ENCODE assay signal across 21 cellular contexts in genomic region chr1:154616659-154617345, GRCh38. TPM values are rescaled to one million over a fixed set of nuclear protein-coding genes. Genes with fewer than 3 reads are reported as not detected.
DNase-seq lines count a peak whose midpoint lies in the region; ATAC-seq and TF ChIP-seq lines count a peak whose summit lies in the region.
"Had no signal": no experiment of that assay in that cellular context is flagged by ENCODE, and none has a peak within 500 bp of the region (broad histone marks: within the 10 kb centered on the region; RNA-seq: fewer than 3 reads in every experiment).

No MANE protein-coding gene starts in this region.

- DNase-seq in fibroblast of mammary gland (ENCODE audit: low read depth) (peak; percentile 5), osteoblast (ENCODE audit: insufficient read length, low spot score, missing footprints) (no peak), foreskin melanocyte (no peak)
- DNase-seq: activated CD4-positive, alpha-beta T cell treated with anti-CD3 and anti-CD28 coated beads for 48 hours; HCEC 1CT; left cardiac atrium; NCI-H1092; NCI-H2029; NCI-H2227 treated with DMSO at 0.1 percent for 48 hours; NCI-H774; SHP77; substantia nigra; T-cell had no signal

- no peak overlapping the region for H3K4me3 Mint-ChIP-seq in activated T-helper 17 cell treated with anti-CD3 and anti-CD28 coated beads, Interleukin-2, amount 50 U/mL, for 72 hours
- H3K4me3 Mint-ChIP-seq: brain; CD14-positive monocyte; natural killer cell treated with Interleukin-12 subunit alpha and Interleukin-12 subunit beta and Interleukin-15 and Interleukin-18, amount 100 ng/mL, for 72 hours; T-cell had no signal

- peak overlapping the region; percentile 7; the same call in 1 of the 2 replicates for H3K27ac ChIP-seq in HUES64 (ENCODE audit: low read depth, low read length)
- peak overlapping the region; percentile 9 for H3K27ac ChIP-seq in osteoblast (ENCODE audit: low read depth, low read length)
- H3K27ac ChIP-seq: parathyroid adenoma had no signal

- H3K9me3 Mint-ChIP-seq in activated T-helper 17 cell treated with anti-CD3 and anti-CD28 coated beads, Interleukin-2, amount 50 U/mL, for 72 hours, result no peaks in the 10 kb centered on the region
- H3K9me3 Mint-ChIP-seq: brain; CD14-positive monocyte; natural killer cell treated with Interleukin-12 subunit alpha and Interleukin-12 subunit beta and Interleukin-15 and Interleukin-18, amount 100 ng/mL, for 72 hours; T-cell had no signal

- peaks cover 27% of the 10 kb centered on the region for H3K4me1 Mint-ChIP-seq in activated T-helper 17 cell treated with anti-CD3 and anti-CD28 coated beads, Interleukin-2, amount 50 U/mL, for 72 hours

- H2AFZ ChIP-seq in osteoblast (ENCODE audit: low read length), result no peak overlapping the region
- H2AFZ ChIP-seq: parathyroid adenoma had no signal

- peaks cover 44% of the 10 kb centered on the region for H3K36me3 Mint-ChIP-seq in activated T-helper 17 cell treated with anti-CD3 and anti-CD28 coated beads, Interleukin-2, amount 50 U/mL, for 72 hours (ENCODE audit: low read depth)
- H3K36me3 Mint-ChIP-seq: natural killer cell treated with Interleukin-12 subunit alpha and Interleukin-12 subunit beta and Interleukin-15 and Interleukin-18, amount 100 ng/mL, for 72 hours had no signal

- H3K4me3 ChIP-seq in HUES64 (ENCODE audit: low read length) (no peak overlapping the region), fibroblast of mammary gland (ENCODE audit: control insufficient read depth, low read depth, low read length) (no peak overlapping the region), osteoblast (ENCODE audit: insufficient read depth, low read length) (no peak overlapping the region)

- no peak overlapping the region for H3K4me2 ChIP-seq in osteoblast (ENCODE audit: insufficient read depth, low read length)

- TF ChIP-seq CTCF in fibroblast of mammary gland (conservative IDR thresholded peaks at IDR 0.05; ENCODE audit: control insufficient read depth, insufficient read depth, low read depth, low read length), result no peak
- TF ChIP-seq CTCF in osteoblast (IDR thresholded peaks at IDR 0.05; ENCODE audit: extremely low read depth, low read depth, low read length), result no peak

- H3K27me3 ChIP-seq in HUES64 (ENCODE audit: insufficient read depth, low read length), result no peaks in the 10 kb centered on the region
- H3K27me3 ChIP-seq in osteoblast (ENCODE audit: insufficient read depth, low read length), result no peaks in the 10 kb centered on the region

- H3K9me3 ChIP-seq in HUES64 (ENCODE audit: insufficient read depth, low read depth, low read length) (no peaks in the 10 kb centered on the region), osteoblast (ENCODE audit: low read depth, low read length) (no peaks in the 10 kb centered on the region)

- peaks cover 89% of the 10 kb centered on the region for H3K79me2 ChIP-seq in osteoblast (ENCODE audit: insufficient read depth, low read length)

- H3K27me3 Mint-ChIP-seq in activated T-helper 17 cell treated with anti-CD3 and anti-CD28 coated beads, Interleukin-2, amount 50 U/mL, for 72 hours, result no peaks in the 10 kb centered on the region
- H3K27me3 Mint-ChIP-seq: brain; natural killer cell treated with Interleukin-12 subunit alpha and Interleukin-12 subunit beta and Interleukin-15 and Interleukin-18, amount 100 ng/mL, for 72 hours; T-cell had no signal

- 90% methylated on average over 5 of the region's 5 CpGs for WGBS in HUES64

- peak overlapping the region; percentile 51 for H3K27ac Mint-ChIP-seq in activated T-helper 17 cell treated with anti-CD3 and anti-CD28 coated beads, Interleukin-2, amount 50 U/mL, for 72 hours
- H3K27ac Mint-ChIP-seq: natural killer cell treated with Interleukin-12 subunit alpha and Interleukin-12 subunit beta and Interleukin-15 and Interleukin-18, amount 100 ng/mL, for 72 hours; T-cell had no signal

- H3K4me1 ChIP-seq in HUES64 (ENCODE audit: insufficient read depth, low read length), result peaks cover 28% of the 10 kb centered on the region
- peaks cover 5% of the 10 kb centered on the region for H3K4me1 ChIP-seq in osteoblast (ENCODE audit: insufficient read depth, low read length)
- H3K4me1 ChIP-seq: parathyroid adenoma had no signal

- H4K20me1 ChIP-seq in osteoblast (ENCODE audit: insufficient read depth, low read length), result peaks cover 50% of the 10 kb centered on the region

- no peak overlapping the region for H3K9ac ChIP-seq in HUES64 (ENCODE audit: low read depth, low read length)
- H3K9ac ChIP-seq: parathyroid adenoma had no signal

- no peaks in the 10 kb centered on the region for H3K36me3 ChIP-seq in HUES64 (ENCODE audit: insufficient read depth, low read length)
- no peaks in the 10 kb centered on the region for H3K36me3 ChIP-seq in osteoblast (ENCODE audit: insufficient read depth, low read length)

- ATAC-seq in activated T-helper 17 cell treated with anti-CD3 and anti-CD28 coated beads, Interleukin-2, amount 50 U/mL, for 72 hours (replicated peaks), result no peak
- ATAC-seq in GM21825 (IDR thresholded peaks at IDR 0.05; ENCODE audit: unreplicated experiment) (no peak), HG03175 (IDR thresholded peaks at IDR 0.05; ENCODE audit: unreplicated experiment) (no peak)
- ATAC-seq: natural killer cell treated with Interleukin-12 subunit alpha and Interleukin-12 subunit beta and Interleukin-15 and Interleukin-18, amount 100 ng/mL, for 72 hours; T-cell had no signal

RNA-seq across cellular contexts. Expression of gene ADAR, which starts 8.8 kb away (rescaled TPM):
- polyA plus RNA-seq in HUES64 (2013, experiment 1 of 2), result 110 TPM
- polyA plus RNA-seq in HUES64 (2013, experiment 2 of 2), result 104 TPM
- 100 to 1,000 TPM; 185 to 213 TPM for total RNA-seq in activated T-helper 17 cell treated with anti-CD3 and anti-CD28 coated beads, Interleukin-2, amount 50 U/mL, for 72 hours
- total RNA-seq in osteoblast, result 103 and 118 TPM in 2 replicates

RNA-seq across cellular contexts. Expression of gene CHRNB2, which starts 49.2 kb away (rescaled TPM):
- polyA plus RNA-seq in HUES64 (2013, experiment 1 of 2), result 1.5 TPM
- polyA plus RNA-seq in HUES64 (2013, experiment 2 of 2), result 1.8 TPM
- total RNA-seq in activated T-helper 17 cell treated with anti-CD3 and anti-CD28 coated beads, Interleukin-2, amount 50 U/mL, for 72 hours, result under 1 TPM in 1 of 2 donors, not detected in 1; 0.05 TPM
- total RNA-seq in osteoblast, result under 0.01 TPM in 1 of 2 replicates, not detected in the other
- total RNA-seq: natural killer cell treated with Interleukin-12 subunit alpha and Interleukin-12 subunit beta and Interleukin-15 and Interleukin-18, amount 100 ng/mL, for 72 hours had no signal
- polyA plus RNA-seq: CD14-positive monocyte had no signal

RNA-seq across cellular contexts. Expression of gene UBE2Q1, which starts 58.3 kb away (rescaled TPM):
- 50.7 TPM for polyA plus RNA-seq in HUES64 (2013, experiment 1 of 2)
- 60.2 TPM for polyA plus RNA-seq in HUES64 (2013, experiment 2 of 2)
- 100 to 1,000 TPM in 1 of 2 donors, 10 to 100 TPM in 1; 91.6 to 118 TPM for total RNA-seq in activated T-helper 17 cell treated with anti-CD3 and anti-CD28 coated beads, Interleukin-2, amount 50 U/mL, for 72 hours
- total RNA-seq in osteoblast, result 27.9 and 28.6 TPM in 2 replicates
